ENCODE assay signal across 11 cellular contexts in genomic region chr20:62644044-62644795, GRCh38. TPM values are rescaled to one million over a fixed set of nuclear protein-coding genes. Genes with fewer than 3 reads are reported as not detected.
DNase-seq lines count a peak whose midpoint lies in the region; ATAC-seq and TF ChIP-seq lines count a peak whose summit lies in the region.
"Had no signal": no experiment of that assay in that cellular context is flagged by ENCODE, and none has a peak within 500 bp of the region (broad histone marks: within the 10 kb centered on the region; RNA-seq: fewer than 3 reads in every experiment).

No MANE protein-coding gene starts in this region.

- intact Hi-C loops in OCI-LY7 (cut with micrococcal nuclease; ENCODE audit: unreplicated experiment), result no loop called here

- TF ChIP-seq CTCF in OCI-LY7 (conservative IDR thresholded peaks at IDR 0.05; ENCODE audit: low read length), result no peak

- H3K9me3 ChIP-seq in OCI-LY7 (ENCODE audit: low read length), result no peaks in the 10 kb centered on the region
- H3K9me3 ChIP-seq: gastroesophageal sphincter had no signal

- no peak for DNase-seq in activated T-cell treated with anti-CD3 and anti-CD28 coated beads, Interleukin-2, amount 50 U/mL, for 72 hours
- DNase-seq in activated T-cell treated with anti-CD3 and anti-CD28 coated beads, Interleukin-2, amount 50 U/mL, for 1 hour, result no peak
- DNase-seq in OCI-LY7 (ENCODE audit: low spot score) (no peak), amniotic stem cell (lab: John Stamatoyannopoulos, UW) (no peak)
- no peak for DNase-seq in stimulated activated naive CD8-positive, alpha-beta T cell treated with anti-CD3 and anti-CD28 coated beads, Interleukin-15, amount 100 ng/mL, for 72 hours
- DNase-seq in stimulated activated CD4-positive, alpha-beta T cell treated with anti-CD3 and anti-CD28 coated beads, Interleukin-4, amount 100 ng/mL, for 1 hour, result no peak
- DNase-seq: NCI-H69 had no signal

- peaks cover 33% of the 10 kb centered on the region; the same call in 1 of the 2 replicates for H3K36me3 ChIP-seq in OCI-LY7 (ENCODE audit: insufficient read depth, low read length)
- H3K36me3 ChIP-seq: gastroesophageal sphincter had no signal

- BruUV-seq in OCI-LY7 (replicated peaks; lab: Mats Ljungman, UMichigan), result no TSS peak

- H3K9me3 Mint-ChIP-seq in activated T-cell treated with anti-CD3 and anti-CD28 coated beads, Interleukin-2, amount 50 U/mL, for 72 hours, result no peaks in the 10 kb centered on the region
- no peaks in the 10 kb centered on the region for H3K9me3 Mint-ChIP-seq in stimulated activated naive CD8-positive, alpha-beta T cell treated with anti-CD3 and anti-CD28 coated beads, Interleukin-15, amount 100 ng/mL, for 72 hours

- no peaks in the 10 kb centered on the region for H3K36me3 Mint-ChIP-seq in activated T-cell treated with anti-CD3 and anti-CD28 coated beads, Interleukin-2, amount 50 U/mL, for 72 hours (ENCODE audit: insufficient read depth in 2 of 2)
- H3K36me3 Mint-ChIP-seq: brain had no signal

- H3K27ac ChIP-seq in OCI-LY7 (ENCODE audit: low read depth, low read length, poor library complexity, severe bottlenecking), result no peak overlapping the region

- no peak overlapping the region for H2AFZ ChIP-seq in OCI-LY7 (ENCODE audit: low read length)

- H3K4me3 Mint-ChIP-seq in activated T-cell treated with anti-CD3 and anti-CD28 coated beads, Interleukin-2, amount 50 U/mL, for 72 hours, result peak overlapping the region; percentile 84 to 91
- H3K4me3 Mint-ChIP-seq in stimulated activated naive CD8-positive, alpha-beta T cell treated with anti-CD3 and anti-CD28 coated beads, Interleukin-15, amount 100 ng/mL, for 72 hours, result peak overlapping the region; percentile 89 to 90

- peaks cover 53% of the 10 kb centered on the region for H3K79me2 ChIP-seq in OCI-LY7 (ENCODE audit: insufficient read depth, low read depth, low read length)

- peak overlapping the region; percentile 95 for H3K4me2 ChIP-seq in OCI-LY7 (ENCODE audit: low read length)

- H3K4me3 ChIP-seq in OCI-LY7 (ENCODE audit: low read depth, low read length, poor library complexity, severe bottlenecking), result peak overlapping the region; percentile 94

- POLR2A ChIA-PET in OCI-LY7 (lab: Charles Lee), result interaction anchor here (3.0 kb wide), 1 partner anchor 16 kb away, joined by 14 read pairs; no protein-coding TSS in a partner anchor

- peaks cover 9% of the 10 kb centered on the region for H3K27me3 Mint-ChIP-seq in activated T-cell treated with anti-CD3 and anti-CD28 coated beads, Interleukin-2, amount 50 U/mL, for 72 hours (ENCODE audit: low read depth)
- peaks cover 10% of the 10 kb centered on the region for H3K27me3 Mint-ChIP-seq in stimulated activated naive CD8-positive, alpha-beta T cell treated with anti-CD3 and anti-CD28 coated beads, Interleukin-15, amount 100 ng/mL, for 72 hours

- peaks cover 25% of the 10 kb centered on the region for H3K4me1 Mint-ChIP-seq in activated T-cell treated with anti-CD3 and anti-CD28 coated beads, Interleukin-2, amount 50 U/mL, for 72 hours (ENCODE audit: low read depth)
- peaks cover 75% of the 10 kb centered on the region for H3K4me1 Mint-ChIP-seq in stimulated activated naive CD8-positive, alpha-beta T cell treated with anti-CD3 and anti-CD28 coated beads, Interleukin-15, amount 100 ng/mL, for 72 hours

- no peak overlapping the region for H3K27ac Mint-ChIP-seq in activated T-cell treated with anti-CD3 and anti-CD28 coated beads, Interleukin-2, amount 50 U/mL, for 72 hours
- H3K27ac Mint-ChIP-seq in stimulated activated naive CD8-positive, alpha-beta T cell treated with anti-CD3 and anti-CD28 coated beads, Interleukin-15, amount 100 ng/mL, for 72 hours, result peak overlapping the region in 1 of 2 donors; percentile 42

- ATAC-seq in activated T-cell treated with anti-CD3 and anti-CD28 coated beads, Interleukin-2, amount 50 U/mL, for 72 hours (replicated peaks in 1 of 2), result no peak
- peak; percentile 58 for ATAC-seq in esophagus mucosa
- ATAC-seq in stimulated activated naive CD8-positive, alpha-beta T cell treated with anti-CD3 and anti-CD28 coated beads, Interleukin-15, amount 100 ng/mL, for 72 hours, result no peak
- no peak for ATAC-seq in HG03460 (IDR thresholded peaks at IDR 0.05; ENCODE audit: unreplicated experiment)
- ATAC-seq: gastroesophageal sphincter had no signal

- peaks cover 57% of the 10 kb centered on the region for H3K4me1 ChIP-seq in OCI-LY7 (ENCODE audit: insufficient read depth, low read length, poor library complexity, severe bottlenecking)

- CTCF ChIA-PET in OCI-LY7 (lab: Charles Lee; ENCODE audit: unreplicated experiment), result interaction anchor here (0.6 kb wide), 1 partner anchor 1098 kb away, joined by 3 read pairs; no protein-coding TSS in a partner anchor

- peaks cover 10% of the 10 kb centered on the region; the same call in 1 of the 2 replicates for H4K20me1 ChIP-seq in OCI-LY7 (ENCODE audit: insufficient read depth, low read length)

- no peaks in the 10 kb centered on the region for H3K9me2 ChIP-seq in OCI-LY7 (ENCODE audit: insufficient read depth, low read length)

RNA-seq across cellular contexts. Expression of gene SLCO4A1, which starts 1.9 kb away (rescaled TPM):
- total RNA-seq in activated T-cell treated with anti-CD3 and anti-CD28 coated beads, Interleukin-2, amount 50 U/mL, for 72 hours, result 10 to 100 TPM; 26.1 to 34.6 TPM
- 34.4 and 52.4 TPM in 2 replicates for total RNA-seq in OCI-LY7 (2014; rRNA removed; shearing (Covaris generic))
- total RNA-seq in OCI-LY7 (2022), result 30.4 and 34.3 TPM in 2 replicates
- 13.7 TPM for total RNA-seq in esophagus mucosa
